ENCODE assay signal across 8 cellular contexts in genomic region chr1:108560430-108561144, GRCh38. TPM values are rescaled to one million over a fixed set of nuclear protein-coding genes. Genes with fewer than 3 reads are reported as not detected.
A peak's percentile ranks its signal among the peaks of the same experiment; 100 is the strongest.
DNase-seq lines count a peak whose midpoint lies in the region; FAIRE-seq and TF ChIP-seq lines count a peak whose summit lies in the region.

No MANE protein-coding gene starts in this region.

- no peaks in the 10 kb centered on the region for H3K79me2 ChIP-seq in MM.1S (ENCODE audit: low read length)

- intact Hi-C loops in ascending aorta (cut with DNase I): loop anchor here (1.0 to 5.0 kb wide), 5 partner anchors 32 to 186 kb away; partner anchors contain the start of genes PRPF38B and STXBP3

- H3K4me2 ChIP-seq in MM.1S (ENCODE audit: low read depth, low read length): peak overlapping the region; percentile 86

- H3K4me1 ChIP-seq in MM.1S (ENCODE audit: low read length) (peaks cover 6% of the 10 kb centered on the region), ascending aorta (peaks cover 9 to 19% of the 10 kb centered on the region in 2 donors)

- peak overlapping the region; percentile 69 for H2AFZ ChIP-seq in MM.1S (ENCODE audit: low read length)

- H4K20me1 ChIP-seq in MM.1S (ENCODE audit: insufficient read depth, low read length): no peaks in the 10 kb centered on the region

- H3K9me3 ChIP-seq in MM.1S (replicated peaks; ENCODE audit: insufficient read depth, low read length) (no peaks in the 10 kb centered on the region), ascending aorta (no peaks in the 10 kb centered on the region)

- H3K36me3 ChIP-seq in MM.1S (replicated peaks; ENCODE audit: insufficient read depth, low read length) (no peaks in the 10 kb centered on the region), ascending aorta (no peaks in the 10 kb centered on the region)

- TF ChIP-seq POLR2A in H54 (IDR thresholded peaks at IDR 0.05; ENCODE audit: low read depth, low read length): 0 out of 2 replicates have a peak, but pooled peaks have one; percentile 43

- peaks cover 7% of the 10 kb centered on the region; the same call in 1 of the 2 replicates for H3F3A ChIP-seq in MM.1S (ENCODE audit: insufficient read depth, low read length)

- peak; percentile 43 for FAIRE-seq in H54 (lab: Jason Lieb, UNC)

- DNase-seq in GM03348 (ENCODE audit: low spot score): peak; percentile 57
- DNase-seq in H54 (ENCODE audit: insufficient read length, low spot score): peak; percentile 54
- DNase-seq in MM.1S: peak; percentile 55
- DNase-seq in SW480 (ENCODE audit: low spot score): peak; percentile 32
- peak; percentile 30 to 81 for DNase-seq in ascending aorta (ENCODE audit: low spot score in 2 of 2)
- DNase-seq in skeletal muscle cell (ENCODE audit: low read depth): no peak
- no peak for DNase-seq in germinal center (ENCODE audit: low spot score)

- TF ChIP-seq CTCF in MM.1S (IDR thresholded peaks at IDR 0.05; ENCODE audit: low read length) (no peak), ascending aorta (IDR thresholded peaks at IDR 0.05) (no peak)

- H3K27ac ChIP-seq in MM.1S (ENCODE audit: low read length): peak overlapping the region; percentile 22; the same call in 1 of the 2 replicates
- H3K27ac ChIP-seq in ascending aorta: peak overlapping the region; percentile 41 to 56

- H3K4me3 ChIP-seq in MM.1S (ENCODE audit: low read length): peak overlapping the region; percentile 68
- peak overlapping the region; percentile 72 to 87 for H3K4me3 ChIP-seq in ascending aorta
- H3K4me3 ChIP-seq in iPS-11a (ENCODE audit: low read depth, low read length): peak overlapping the region; percentile 71
- peak overlapping the region; percentile 63 for H3K4me3 ChIP-seq in skeletal muscle cell (ENCODE audit: low read depth, low read length)

- H3K9ac ChIP-seq in MM.1S (ENCODE audit: low read length): no peak overlapping the region

- H3K9me2 ChIP-seq in MM.1S (replicated peaks; ENCODE audit: insufficient read depth, low read length): no peaks in the 10 kb centered on the region

- no peaks in the 10 kb centered on the region for H3K27me3 ChIP-seq in MM.1S (replicated peaks; ENCODE audit: insufficient read depth, low read length)
- no peaks in the 10 kb centered on the region for H3K27me3 ChIP-seq in ascending aorta

RNA-seq across cellular contexts. Expression of gene EEIG2, which starts 0.7 kb away (rescaled TPM):
- total RNA-seq in ascending aorta: 9.6 TPM

Comparison
In these comparisons a context has a peak if more than half of its experiments do, and no peak if none do; other contexts are left out.
1. DNase-seq: peak in GM03348 (single experiment), H54 (single experiment), MM.1S (single experiment), SW480 (single experiment) and ascending aorta (2 of 2); none in skeletal muscle cell (single experiment) and germinal center (single experiment).
2. Peak in every context shown above with its lines, with median percentiles within 50 percentile points of each other: H3K4me3 ChIP-seq.